In the genomic region with DNA sequence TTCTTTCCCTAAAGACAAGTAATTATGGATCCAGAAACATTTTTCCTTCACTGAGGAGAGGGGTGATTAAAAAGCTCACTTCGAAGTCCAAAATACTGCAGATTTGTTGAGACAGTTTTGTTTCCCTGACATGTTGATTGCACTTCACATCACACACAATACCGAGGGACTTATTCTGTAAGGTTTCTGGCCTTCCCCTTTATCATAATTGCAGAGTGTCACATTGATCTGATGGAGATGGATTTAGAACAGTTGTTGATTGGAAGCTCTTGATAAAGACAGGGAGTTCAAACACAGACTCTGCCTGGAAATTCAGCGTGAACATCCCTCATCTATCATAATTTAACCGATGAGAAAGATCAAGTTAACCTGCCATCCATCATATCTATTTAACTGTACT, we compare ENCODE assay signal across 37 cellular contexts.
"Had no signal": no experiment of that assay in that cellular context is flagged by ENCODE, and none has a peak within 500 bp of the region (broad histone marks: within the 10 kb centered on the region; RNA-seq: fewer than 3 reads in every experiment).

No MANE protein-coding gene starts in this region.

- H3K9me3 Mint-ChIP-seq: activated B cell treated with CpG ODN at 0.5 μM for 24 hours; activated CD8-positive, alpha-beta T cell treated with anti-CD3 and anti-CD28 coated beads for 36 hours; activated naive CD4-positive, alpha-beta T cell treated with anti-CD3 and anti-CD28 coated beads for 36 hours; activated naive CD8-positive, alpha-beta T cell treated with anti-CD3 and anti-CD28 coated beads for 36 hours; activated T-cell treated with anti-CD3 and anti-CD28 coated beads, Interleukin-2, amount 50 U/mL, for 72 hours; activated T-helper 1 cell treated with anti-CD3 and anti-CD28 coated beads, Interleukin-12 subunit alpha, Interleukin-12 subunit beta, Interleukin-2, Interleukin-4 antibody, amounts not matched to agents 30 ng/mL and 10 ng/mL and 1 ng/mL, durations not matched to agents 14 hours and 24 hours and 36 hours; central memory CD8-positive, alpha-beta T cell; T-cell; T-helper 2 cell treated with Interferon-gamma antibody and Interleukin-4, amounts not matched to agents 5 μg/mL and 100 μg/mL, for 36 hours had no signal

- H3K36me3 Mint-ChIP-seq: activated CD4-positive, alpha-beta memory T cell treated with anti-CD3 and anti-CD28 coated beads for 36 hours; activated naive CD4-positive, alpha-beta T cell treated with anti-CD3 and anti-CD28 coated beads, Interleukin-2, amount 50 U/mL, for 72 hours; activated naive CD8-positive, alpha-beta T cell treated with anti-CD3 and anti-CD28 coated beads for 36 hours; brain; T-cell had no signal

- H3K4me3 ChIP-seq: adrenal gland, cardiac muscle cell had no signal

- FAIRE-seq: bronchial epithelial cell, TTC549 had no signal

- H3K27ac ChIP-seq: adrenal gland, cardiac muscle cell, WERI-Rb-1 had no signal

- H3K27me3 Mint-ChIP-seq: activated B cell treated with CpG ODN at 0.5 μM for 24 hours; activated CD4-positive, alpha-beta memory T cell treated with anti-CD3 and anti-CD28 coated beads for 36 hours; activated CD4-positive, alpha-beta T cell treated with anti-CD3 and anti-CD28 coated beads, Interleukin-2, amount 10 ng/mL, durations not matched to agents 24 days and 14 days; activated CD8-positive, alpha-beta T cell treated with anti-CD3 and anti-CD28 coated beads for 36 hours; activated naive CD8-positive, alpha-beta T cell treated with anti-CD3 and anti-CD28 coated beads for 36 hours; activated T-helper 17 cell treated with anti-CD3 and anti-CD28 coated beads, Interleukin-2, amount 50 U/mL, for 72 hours; brain; central memory CD8-positive, alpha-beta T cell; T-cell; T-helper 17 cell had no signal

- H3K27ac Mint-ChIP-seq: activated B cell treated with CpG ODN at 0.5 μM for 24 hours; activated CD4-positive, alpha-beta memory T cell treated with anti-CD3 and anti-CD28 coated beads for 36 hours; activated CD4-positive, alpha-beta T cell treated with anti-CD3 and anti-CD28 coated beads, Interleukin-2, amount 10 ng/mL, durations not matched to agents 24 days and 14 days; activated CD8-positive, alpha-beta T cell treated with anti-CD3 and anti-CD28 coated beads for 36 hours; activated naive CD4-positive, alpha-beta T cell treated with anti-CD3 and anti-CD28 coated beads for 36 hours; activated naive CD4-positive, alpha-beta T cell treated with anti-CD3 and anti-CD28 coated beads, Interleukin-2, amount 50 U/mL, for 72 hours; activated naive CD8-positive, alpha-beta T cell treated with anti-CD3 and anti-CD28 coated beads for 36 hours; activated T-cell treated with anti-CD3 and anti-CD28 coated beads, Interleukin-2, amount 50 U/mL, for 72 hours; activated T-helper 1 cell treated with anti-CD3 and anti-CD28 coated beads, Interleukin-12 subunit alpha, Interleukin-12 subunit beta, Interleukin-2, Interleukin-4 antibody, amounts not matched to agents 30 ng/mL and 10 ng/mL and 1 ng/mL, durations not matched to agents 14 hours and 24 hours and 36 hours; activated T-helper 17 cell treated with anti-CD3 and anti-CD28 coated beads, Interleukin-2, amount 50 U/mL, for 72 hours; T-cell; T-helper 17 cell; T-helper 2 cell treated with Interferon-gamma antibody and Interleukin-4, amounts not matched to agents 5 μg/mL and 100 μg/mL, for 36 hours had no signal

- ATAC-seq: activated CD8-positive, alpha-beta T cell treated with anti-CD3 and anti-CD28 coated beads for 36 hours; activated naive CD4-positive, alpha-beta T cell treated with anti-CD3 and anti-CD28 coated beads, Interleukin-2, amount 50 U/mL, for 72 hours; activated T-cell treated with anti-CD3 and anti-CD28 coated beads, Interleukin-2, amount 50 U/mL, for 4 hours; activated T-cell treated with anti-CD3 and anti-CD28 coated beads, Interleukin-2, amount 50 U/mL, for 72 hours; activated T-helper 17 cell treated with anti-CD3 and anti-CD28 coated beads, Interleukin-2, amount 50 U/mL, for 72 hours; T-cell; T-helper 17 cell had no signal

- H3K9me3 ChIP-seq: adrenal gland had no signal

- H3K36me3 ChIP-seq: adrenal gland, cardiac muscle cell, WERI-Rb-1 had no signal

- H3K4me1 Mint-ChIP-seq: activated B cell treated with CpG ODN at 0.5 μM for 24 hours; activated CD4-positive, alpha-beta T cell treated with anti-CD3 and anti-CD28 coated beads, Interleukin-2, amount 10 ng/mL, durations not matched to agents 24 days and 14 days; activated naive CD8-positive, alpha-beta T cell treated with anti-CD3 and anti-CD28 coated beads for 36 hours; activated T-helper 17 cell treated with anti-CD3 and anti-CD28 coated beads, Interleukin-2, amount 50 U/mL, for 72 hours; central memory CD8-positive, alpha-beta T cell; T-cell; T-helper 17 cell had no signal

- DNase-seq: activated B cell treated with CpG ODN at 0.5 μM for 24 hours; activated CD4-positive, alpha-beta memory T cell treated with anti-CD3 and anti-CD28 coated beads for 36 hours; activated CD4-positive, alpha-beta T cell treated with anti-CD3 and anti-CD28 coated beads for 4 hours; activated CD4-positive, alpha-beta T cell treated with anti-CD3 and anti-CD28 coated beads, Interleukin-2, amount 10 ng/mL, durations not matched to agents 24 days and 14 days; activated CD4-positive, alpha-beta T cell treated with anti-CD3 and anti-CD28 coated beads, Interleukin-2, amount 50 U/mL, for 1 hour; activated CD4-positive, alpha-beta T cell treated with anti-CD3 and anti-CD28 coated beads, Interleukin-2, amount 50 U/mL, for 4 hours; activated CD4-positive, CD25-positive, alpha-beta regulatory T cell treated with anti-CD3 and anti-CD28 coated beads, Interleukin-2, amount 50 U/mL, for 72 hours; activated CD8-positive, alpha-beta memory T cell treated with anti-CD3 and anti-CD28 coated beads, Interleukin-2, amount 50 U/mL, for 4 hours; activated CD8-positive, alpha-beta T cell treated with anti-CD3 and anti-CD28 coated beads for 36 hours; activated effector memory CD4-positive, alpha-beta T cell treated with anti-CD3 and anti-CD28 coated beads, Interleukin-2, amount 50 U/mL, for 16 hours; activated gamma-delta T cell treated with Interleukin-2 at 50 U/mL for 16 hours; activated naive CD4-positive, alpha-beta T cell; activated naive CD4-positive, alpha-beta T cell treated with anti-CD3 and anti-CD28 coated beads for 36 hours; activated naive CD4-positive, alpha-beta T cell treated with anti-CD3 and anti-CD28 coated beads, Interleukin-2, amount 50 U/mL, for 16 hours; activated naive CD8-positive, alpha-beta T cell treated with anti-CD3 and anti-CD28 coated beads for 36 hours; activated T-cell treated with anti-CD3 and anti-CD28 coated beads for 4 hours; activated T-cell treated with anti-CD3 and anti-CD28 coated beads, Interleukin-2, amount 50 U/mL, for 1 hour; activated T-cell treated with anti-CD3 and anti-CD28 coated beads, Interleukin-2, amount 50 U/mL, for 4 hours; activated T-cell treated with anti-CD3 and anti-CD28 coated beads, Interleukin-2, amount 50 U/mL, for 72 hours; adrenal gland; amniotic stem cell; aorta; caudate nucleus; cerebellar nuclear complex; T-cell; T-helper 17 cell; T-helper 9 cell; WERI-Rb-1 had no signal

- H3K4me3 Mint-ChIP-seq: activated B cell treated with CpG ODN at 0.5 μM for 24 hours; activated CD4-positive, alpha-beta memory T cell treated with anti-CD3 and anti-CD28 coated beads for 36 hours; activated CD4-positive, alpha-beta T cell treated with anti-CD3 and anti-CD28 coated beads, Interleukin-2, amount 10 ng/mL, durations not matched to agents 24 days and 14 days; activated CD8-positive, alpha-beta T cell treated with anti-CD3 and anti-CD28 coated beads for 36 hours; activated naive CD4-positive, alpha-beta T cell treated with anti-CD3 and anti-CD28 coated beads for 36 hours; activated naive CD8-positive, alpha-beta T cell treated with anti-CD3 and anti-CD28 coated beads for 36 hours; activated T-cell treated with anti-CD3 and anti-CD28 coated beads, Interleukin-2, amount 50 U/mL, for 4 hours; activated T-cell treated with anti-CD3 and anti-CD28 coated beads, Interleukin-2, amount 50 U/mL, for 72 hours; activated T-helper 1 cell treated with anti-CD3 and anti-CD28 coated beads, Interleukin-12 subunit alpha, Interleukin-12 subunit beta, Interleukin-2, Interleukin-4 antibody, amounts not matched to agents 30 ng/mL and 10 ng/mL and 1 ng/mL, durations not matched to agents 14 hours and 24 hours and 36 hours; activated T-helper 17 cell treated with anti-CD3 and anti-CD28 coated beads, Interleukin-2, amount 50 U/mL, for 72 hours; brain; central memory CD8-positive, alpha-beta T cell; T-cell; T-helper 17 cell; T-helper 2 cell treated with Interferon-gamma antibody and Interleukin-4, amounts not matched to agents 5 μg/mL and 100 μg/mL, for 36 hours had no signal

- H3K27me3 ChIP-seq: adrenal gland, cardiac muscle cell had no signal
